In the genomic region with DNA sequence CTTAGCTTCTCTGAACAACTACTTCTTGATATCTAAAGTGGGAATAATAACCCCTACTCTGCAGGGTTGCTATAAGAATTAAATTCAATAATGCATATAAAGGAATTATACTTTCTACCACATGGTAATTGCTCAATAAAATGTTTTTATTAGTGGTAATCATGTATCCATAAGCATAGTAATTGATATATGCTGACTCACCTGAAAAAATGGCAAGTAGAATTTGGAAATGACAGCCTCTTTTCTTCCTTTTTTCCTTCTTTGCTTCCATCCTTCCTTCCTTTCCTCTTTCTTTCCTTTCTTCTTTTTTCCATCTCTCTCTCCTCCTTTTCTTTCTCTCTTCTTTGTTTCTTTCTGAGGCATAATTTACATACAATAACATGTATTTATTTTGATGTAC, we compare ENCODE assay signal across 8 cellular contexts.
"Had no signal": no experiment of that assay in that cellular context is flagged by ENCODE, and none has a peak within 500 bp of the region (broad histone marks: within the 10 kb centered on the region; RNA-seq: fewer than 3 reads in every experiment).

No MANE protein-coding gene starts in this region.

- H3K36me3 Mint-ChIP-seq: IgD-negative memory B cell had no signal

- H3K4me1 Mint-ChIP-seq: GM23338 had no signal

- H3K27ac ChIP-seq: HL-60 had no signal

- H2AFZ ChIP-seq: GM23338 had no signal

- H3K4me3 ChIP-seq: GM23338, HAP-1 had no signal

- H3K4me2 ChIP-seq: GM23338 had no signal

- H3K36me3 ChIP-seq: HAP-1 had no signal

- H3K27ac Mint-ChIP-seq: GM23338, HFFc6, IgD-negative memory B cell had no signal

- H3K9me3 ChIP-seq: HAP-1 had no signal

- H3K9me3 Mint-ChIP-seq: IgD-negative memory B cell had no signal

- H3K4me1 ChIP-seq: HAP-1 had no signal

- DNase-seq: H7, HFFc6, KG1 had no signal

- H3K4me3 Mint-ChIP-seq: GM23338, HFFc6, IgD-negative memory B cell had no signal

- ATAC-seq: GM23338, HCT116 had no signal
